In genomic region chr6:42428326-42429041, GRCh38 we compare ENCODE assay signal across 8 cellular contexts. TPM values are rescaled to one million over a fixed set of nuclear protein-coding genes. Genes with fewer than 3 reads are reported as not detected.
DNase-seq lines count a peak whose midpoint lies in the region; ATAC-seq and TF ChIP-seq lines count a peak whose summit lies in the region.

No MANE protein-coding gene starts in this region.

- no peaks in the 10 kb centered on the region for H3K9me3 ChIP-seq in right atrium auricular region

- H3K27ac ChIP-seq in right atrium auricular region, result peak overlapping the region; percentile 3 to 30

- TF ChIP-seq CTCF in right atrium auricular region (IDR thresholded peaks at IDR 0.05), result no peak

- ATAC-seq in stimulated activated naive CD8-positive, alpha-beta T cell treated with anti-CD3 and anti-CD28 coated beads, Interleukin-15, Interleukin-2, amounts not matched to agents 100 U/mL and 50 U/mL, for 24 hours, result peak; percentile 77
- ATAC-seq in HG03196 (IDR thresholded peaks at IDR 0.05; ENCODE audit: unreplicated experiment), result no peak

- DNase-seq in activated gamma-delta T cell treated with Interleukin-2 at 50 U/mL for 16 hours (peak; percentile 35), activated gamma-delta T cell (lab: John Stamatoyannopoulos, UW) (no peak), activated T-cell treated with anti-CD3 and anti-CD28 coated beads for 48 hours (ENCODE audit: low read depth) (peak; percentile 37), right atrium auricular region (ENCODE audit: low spot score) (peak; percentile 58), UCSD-AML1 (lab: John Stamatoyannopoulos, UW; ENCODE audit: unreplicated experiment) (no peak), DMS114 treated with DMSO at 0.1 percent for 48 hours (lab: John Stamatoyannopoulos, UW; ENCODE audit: unreplicated experiment) (no peak)
- DNase-seq in stimulated activated naive CD8-positive, alpha-beta T cell treated with anti-CD3 and anti-CD28 coated beads, Interleukin-15, Interleukin-2, amounts not matched to agents 100 U/mL and 50 U/mL, for 24 hours, result peak; percentile 42

- no peaks in the 10 kb centered on the region for H3K36me3 ChIP-seq in right atrium auricular region

- no peaks in the 10 kb centered on the region for H3K27me3 ChIP-seq in right atrium auricular region

- H3K4me3 ChIP-seq in right atrium auricular region, result no peak overlapping the region

- H3K4me1 ChIP-seq in right atrium auricular region, result peaks cover 0 to 17% of the 10 kb centered on the region in 2 donors

RNA-seq across cellular contexts. Expression of gene TRERF1, which starts 23.2 kb away (rescaled TPM):
- total RNA-seq in right atrium auricular region, result 1 to 10 TPM; 1.9 to 2.5 TPM

Comparison
In these comparisons a context has a peak if more than half of its experiments do, and no peak if none do; other contexts are left out.
1. DNase-seq: peak in activated gamma-delta T cell treated with Interleukin-2 at 50 U/mL for 16 hours (single experiment), activated T-cell treated with anti-CD3 and anti-CD28 coated beads for 48 hours (single experiment), right atrium auricular region (single experiment) and stimulated activated naive CD8-positive, alpha-beta T cell treated with anti-CD3 and anti-CD28 coated beads, Interleukin-15, Interleukin-2, amounts not matched to agents 100 U/mL and 50 U/mL, for 24 hours (single experiment); none in activated gamma-delta T cell (single experiment), UCSD-AML1 (single experiment) and DMS114 treated with DMSO at 0.1 percent for 48 hours (single experiment).